Comparison of ENCODE assay signal across 34 cellular contexts in the genomic region with DNA sequence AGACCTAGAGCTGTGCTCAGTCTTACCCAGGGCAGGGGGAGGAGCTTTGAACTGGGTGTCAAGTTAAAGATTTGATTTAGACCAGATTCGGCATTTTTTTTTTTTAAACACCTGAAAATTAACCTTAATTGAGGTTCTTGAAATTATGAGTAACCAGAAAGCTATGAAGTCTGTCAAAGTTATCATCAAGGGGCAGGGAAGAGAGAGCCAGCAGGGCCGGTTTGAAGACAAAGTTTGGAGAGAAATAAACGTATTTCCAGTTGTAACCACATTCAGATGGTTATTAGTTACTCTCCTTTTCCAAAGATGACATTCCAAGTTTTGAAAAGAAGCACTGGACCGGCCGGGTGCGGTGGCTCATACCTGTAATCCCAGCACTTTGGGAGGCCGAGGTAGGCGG. TPM values are rescaled to one million over a fixed set of nuclear protein-coding genes. Genes with fewer than 3 reads are reported as not detected.
"Had no signal": no experiment of that assay in that cellular context is flagged by ENCODE, and none has a peak within 500 bp of the region (broad histone marks: within the 10 kb centered on the region; RNA-seq: fewer than 3 reads in every experiment).

No MANE protein-coding gene starts in this region.

- H3K4me3 ChIP-seq: colonic mucosa, dorsolateral prefrontal cortex, esophagus squamous epithelium, gastroesophageal sphincter had no signal

- ATAC-seq: activated CD4-positive, CD25-positive, alpha-beta regulatory T cell treated with anti-CD3 and anti-CD28 coated beads, Interleukin-2, amount 50 U/mL, for 24 hours; activated CD8-positive, alpha-beta memory T cell treated with anti-CD3 and anti-CD28 coated beads, Interleukin-2, amount 10 ng/mL, durations not matched to agents 7 days and 5 days; activated CD8-positive, alpha-beta T cell treated with anti-CD3 and anti-CD28 coated beads, Interleukin-2, amount 10 ng/mL, durations not matched to agents 7 days and 5 days; activated naive CD4-positive, alpha-beta T cell treated with anti-CD3 and anti-CD28 coated beads, Interleukin-2, amount 50 U/mL, for 72 hours; gastroesophageal sphincter; T-helper 17 cell had no signal

- H3K9me3 ChIP-seq: colonic mucosa, esophagus squamous epithelium, gastroesophageal sphincter had no signal

- H3K36me3 ChIP-seq: brain microvascular endothelial cell, colonic mucosa, esophagus squamous epithelium, gastroesophageal sphincter, WERI-Rb-1 had no signal

- H3K27ac ChIP-seq: brain microvascular endothelial cell, colonic mucosa, dorsolateral prefrontal cortex, esophagus squamous epithelium, gastroesophageal sphincter, WERI-Rb-1 had no signal

- H3K9me3 Mint-ChIP-seq: activated B cell treated with CpG ODN at 0.5 μM for 24 hours; activated CD4-positive, alpha-beta memory T cell treated with anti-CD3 and anti-CD28 coated beads for 36 hours; activated CD4-positive, alpha-beta T cell treated with anti-CD3 and anti-CD28 coated beads, Interleukin-2, amount 10 ng/mL, durations not matched to agents 24 days and 14 days; activated naive CD4-positive, alpha-beta T cell treated with anti-CD3 and anti-CD28 coated beads for 36 hours; activated naive CD4-positive, alpha-beta T cell treated with anti-CD3 and anti-CD28 coated beads, Interleukin-2, amount 50 U/mL, for 72 hours; activated naive CD8-positive, alpha-beta T cell treated with anti-CD3 and anti-CD28 coated beads, Interleukin-2, amount 10 ng/mL, durations not matched to agents 7 days and 5 days; activated T-helper 1 cell treated with anti-CD3 and anti-CD28 coated beads, Interleukin-12 subunit alpha, Interleukin-12 subunit beta, Interleukin-2, Interleukin-4 antibody, amounts not matched to agents 30 ng/mL and 10 ng/mL and 1 ng/mL, durations not matched to agents 14 hours and 24 hours and 36 hours; activated T-helper 2 cell treated with anti-CD3 and anti-CD28 coated beads, Interferon-gamma antibody, Interleukin-2, Interleukin-4, amounts not matched to agents 10 μg/mL and 5 μg/mL and 100 μg/mL, durations not matched to agents 14 hours and 24 hours and 36 hours; endodermal cell; T-helper 2 cell treated with Interferon-gamma antibody and Interleukin-4, amounts not matched to agents 5 μg/mL and 100 μg/mL, for 36 hours had no signal

- H3K27me3 ChIP-seq: brain microvascular endothelial cell, colonic mucosa, dorsolateral prefrontal cortex, gastroesophageal sphincter had no signal

- H3K4me1 ChIP-seq: colonic mucosa, esophagus squamous epithelium, gastroesophageal sphincter had no signal

- H3K36me3 Mint-ChIP-seq: activated CD4-positive, alpha-beta memory T cell treated with anti-CD3 and anti-CD28 coated beads for 36 hours; activated CD8-positive, alpha-beta memory T cell treated with anti-CD3 and anti-CD28 coated beads, Interleukin-2, amount 10 ng/mL, durations not matched to agents 7 days and 5 days; activated naive CD4-positive, alpha-beta T cell treated with anti-CD3 and anti-CD28 coated beads, Interleukin-2, amount 50 U/mL, for 72 hours; activated naive CD8-positive, alpha-beta T cell treated with anti-CD3 and anti-CD28 coated beads, Interleukin-2, amount 10 ng/mL, durations not matched to agents 7 days and 5 days had no signal

- H3K4me3 Mint-ChIP-seq: activated B cell treated with CpG ODN at 0.5 μM for 24 hours; activated CD4-positive, alpha-beta memory T cell treated with anti-CD3 and anti-CD28 coated beads for 36 hours; activated CD4-positive, alpha-beta T cell treated with anti-CD3 and anti-CD28 coated beads, Interleukin-2, amount 10 ng/mL, durations not matched to agents 24 days and 14 days; activated CD8-positive, alpha-beta memory T cell treated with anti-CD3 and anti-CD28 coated beads, Interleukin-2, amount 10 ng/mL, durations not matched to agents 7 days and 5 days; activated CD8-positive, alpha-beta T cell treated with anti-CD3 and anti-CD28 coated beads, Interleukin-2, amount 10 ng/mL, durations not matched to agents 7 days and 5 days; activated naive CD4-positive, alpha-beta T cell treated with anti-CD3 and anti-CD28 coated beads for 36 hours; activated naive CD8-positive, alpha-beta T cell treated with anti-CD3 and anti-CD28 coated beads, Interleukin-2, amount 10 ng/mL, durations not matched to agents 7 days and 5 days; activated T-helper 1 cell treated with anti-CD3 and anti-CD28 coated beads, Interleukin-12 subunit alpha, Interleukin-12 subunit beta, Interleukin-2, Interleukin-4 antibody, amounts not matched to agents 30 ng/mL and 10 ng/mL and 1 ng/mL, durations not matched to agents 14 hours and 24 hours and 36 hours; endodermal cell; T-helper 17 cell; T-helper 2 cell treated with Interferon-gamma antibody and Interleukin-4, amounts not matched to agents 5 μg/mL and 100 μg/mL, for 36 hours had no signal

- H3K27ac Mint-ChIP-seq: activated B cell treated with CpG ODN at 0.5 μM for 24 hours; activated CD4-positive, alpha-beta memory T cell treated with anti-CD3 and anti-CD28 coated beads for 36 hours; activated CD4-positive, alpha-beta T cell treated with anti-CD3 and anti-CD28 coated beads, Interleukin-2, amount 10 ng/mL, durations not matched to agents 24 days and 14 days; activated CD8-positive, alpha-beta memory T cell treated with anti-CD3 and anti-CD28 coated beads, Interleukin-2, amount 10 ng/mL, durations not matched to agents 7 days and 5 days; activated CD8-positive, alpha-beta T cell treated with anti-CD3 and anti-CD28 coated beads, Interleukin-2, amount 10 ng/mL, durations not matched to agents 7 days and 5 days; activated naive CD4-positive, alpha-beta T cell treated with anti-CD3 and anti-CD28 coated beads for 36 hours; activated naive CD4-positive, alpha-beta T cell treated with anti-CD3 and anti-CD28 coated beads, Interleukin-2, amount 50 U/mL, for 72 hours; activated naive CD8-positive, alpha-beta T cell treated with anti-CD3 and anti-CD28 coated beads, Interleukin-2, amount 10 ng/mL, durations not matched to agents 7 days and 5 days; activated T-helper 1 cell treated with anti-CD3 and anti-CD28 coated beads, Interleukin-12 subunit alpha, Interleukin-12 subunit beta, Interleukin-2, Interleukin-4 antibody, amounts not matched to agents 30 ng/mL and 10 ng/mL and 1 ng/mL, durations not matched to agents 14 hours and 24 hours and 36 hours; activated T-helper 2 cell treated with anti-CD3 and anti-CD28 coated beads, Interferon-gamma antibody, Interleukin-2, Interleukin-4, amounts not matched to agents 10 μg/mL and 5 μg/mL and 100 μg/mL, durations not matched to agents 14 hours and 24 hours and 36 hours; endodermal cell; T-helper 17 cell; T-helper 2 cell treated with Interferon-gamma antibody and Interleukin-4, amounts not matched to agents 5 μg/mL and 100 μg/mL, for 36 hours had no signal

- DNase-seq: activated B cell treated with CpG ODN at 0.5 μM for 24 hours; activated CD4-positive, alpha-beta memory T cell treated with anti-CD3 and anti-CD28 coated beads for 36 hours; activated CD4-positive, alpha-beta T cell treated with anti-CD3 and anti-CD28 coated beads, Interleukin-2, amount 10 ng/mL, durations not matched to agents 24 days and 14 days; activated CD8-positive, alpha-beta memory T cell treated with anti-CD3 and anti-CD28 coated beads, Interleukin-2, amount 10 ng/mL, durations not matched to agents 7 days and 5 days; activated CD8-positive, alpha-beta memory T cell treated with anti-CD3 and anti-CD28 coated beads, Interleukin-2, amount 50 U/mL, for 4 hours; activated CD8-positive, alpha-beta T cell treated with anti-CD3 and anti-CD28 coated beads, Interleukin-2, amount 10 ng/mL, durations not matched to agents 7 days and 5 days; activated effector memory CD4-positive, alpha-beta T cell treated with anti-CD3 and anti-CD28 coated beads, Interleukin-2, amount 50 U/mL, for 16 hours; activated naive CD4-positive, alpha-beta T cell treated with anti-CD3 and anti-CD28 coated beads for 36 hours; activated naive CD8-positive, alpha-beta T cell treated with anti-CD3 and anti-CD28 coated beads, Interleukin-2, amount 10 ng/mL, durations not matched to agents 7 days and 5 days; activated T-cell treated with anti-CD3 and anti-CD28 coated beads, Interleukin-2, amount 50 U/mL, for 1 hour; activated T-cell treated with anti-CD3 and anti-CD28 coated beads, Interleukin-2, amount 50 U/mL, for 48 hours; brain microvascular endothelial cell; caudate nucleus; cerebellar nuclear complex; colonic mucosa; dorsolateral prefrontal cortex; effector memory CD4-positive, alpha-beta T cell; endodermal cell; erythroblast; esophagus squamous epithelium; foreskin melanocyte; T-helper 1 cell; T-helper 17 cell; T1000; WERI-Rb-1 had no signal

- H3K4me1 Mint-ChIP-seq: activated B cell treated with CpG ODN at 0.5 μM for 24 hours; activated CD4-positive, alpha-beta T cell treated with anti-CD3 and anti-CD28 coated beads, Interleukin-2, amount 10 ng/mL, durations not matched to agents 24 days and 14 days; activated CD8-positive, alpha-beta memory T cell treated with anti-CD3 and anti-CD28 coated beads, Interleukin-2, amount 10 ng/mL, durations not matched to agents 7 days and 5 days; activated naive CD8-positive, alpha-beta T cell treated with anti-CD3 and anti-CD28 coated beads, Interleukin-2, amount 10 ng/mL, durations not matched to agents 7 days and 5 days; endodermal cell; T-helper 17 cell had no signal

RNA-seq across cellular contexts. Expression of a gene that starts 12.0 kb away (rescaled TPM):
- total RNA-seq: activated CD4-positive, alpha-beta T cell treated with anti-CD3 and anti-CD28 coated beads, Interleukin-2, amount 10 ng/mL, durations not matched to agents 24 days and 14 days; activated CD8-positive, alpha-beta memory T cell treated with anti-CD3 and anti-CD28 coated beads, Interleukin-2, amount 10 ng/mL, durations not matched to agents 7 days and 5 days; activated CD8-positive, alpha-beta T cell treated with anti-CD3 and anti-CD28 coated beads, Interleukin-2, amount 10 ng/mL, durations not matched to agents 7 days and 5 days; activated naive CD4-positive, alpha-beta T cell treated with anti-CD3 and anti-CD28 coated beads for 36 hours; activated naive CD4-positive, alpha-beta T cell treated with anti-CD3 and anti-CD28 coated beads, Interleukin-2, amount 50 U/mL, for 72 hours; activated naive CD8-positive, alpha-beta T cell treated with anti-CD3 and anti-CD28 coated beads, Interleukin-2, amount 10 ng/mL, durations not matched to agents 7 days and 5 days; activated T-helper 2 cell treated with anti-CD3 and anti-CD28 coated beads, Interferon-gamma antibody, Interleukin-2, Interleukin-4, amounts not matched to agents 10 μg/mL and 5 μg/mL and 100 μg/mL, durations not matched to agents 14 hours and 24 hours and 36 hours; colonic mucosa; glomerular endothelial cell; T-helper 17 cell had no signal

RNA-seq across cellular contexts. Expression of a gene that starts 59.6 kb away (rescaled TPM):
- total RNA-seq: activated CD4-positive, alpha-beta memory T cell treated with anti-CD3 and anti-CD28 coated beads for 36 hours; activated CD4-positive, alpha-beta T cell treated with anti-CD3 and anti-CD28 coated beads, Interleukin-2, amount 10 ng/mL, durations not matched to agents 24 days and 14 days; activated CD8-positive, alpha-beta memory T cell treated with anti-CD3 and anti-CD28 coated beads for 36 hours; activated CD8-positive, alpha-beta memory T cell treated with anti-CD3 and anti-CD28 coated beads, Interleukin-2, amount 10 ng/mL, durations not matched to agents 7 days and 5 days; activated CD8-positive, alpha-beta T cell treated with anti-CD3 and anti-CD28 coated beads, Interleukin-2, amount 10 ng/mL, durations not matched to agents 7 days and 5 days; activated naive CD4-positive, alpha-beta T cell treated with anti-CD3 and anti-CD28 coated beads for 36 hours; activated naive CD4-positive, alpha-beta T cell treated with anti-CD3 and anti-CD28 coated beads, Interleukin-2, amount 50 U/mL, for 72 hours; activated naive CD8-positive, alpha-beta T cell treated with anti-CD3 and anti-CD28 coated beads, Interleukin-2, amount 10 ng/mL, durations not matched to agents 7 days and 5 days; activated T-helper 1 cell treated with anti-CD3 and anti-CD28 coated beads, Interleukin-12 subunit alpha, Interleukin-12 subunit beta, Interleukin-2, Interleukin-4 antibody, amounts not matched to agents 30 ng/mL and 10 ng/mL and 1 ng/mL, durations not matched to agents 14 hours and 24 hours and 36 hours; activated T-helper 2 cell treated with anti-CD3 and anti-CD28 coated beads, Interferon-gamma antibody, Interleukin-2, Interleukin-4, amounts not matched to agents 10 μg/mL and 5 μg/mL and 100 μg/mL, durations not matched to agents 14 hours and 24 hours and 36 hours; fibroblast of lung; glomerular endothelial cell; T-helper 17 cell had no signal
